Comparison of ENCODE assay signal across 8 cellular contexts in the genomic region with DNA sequence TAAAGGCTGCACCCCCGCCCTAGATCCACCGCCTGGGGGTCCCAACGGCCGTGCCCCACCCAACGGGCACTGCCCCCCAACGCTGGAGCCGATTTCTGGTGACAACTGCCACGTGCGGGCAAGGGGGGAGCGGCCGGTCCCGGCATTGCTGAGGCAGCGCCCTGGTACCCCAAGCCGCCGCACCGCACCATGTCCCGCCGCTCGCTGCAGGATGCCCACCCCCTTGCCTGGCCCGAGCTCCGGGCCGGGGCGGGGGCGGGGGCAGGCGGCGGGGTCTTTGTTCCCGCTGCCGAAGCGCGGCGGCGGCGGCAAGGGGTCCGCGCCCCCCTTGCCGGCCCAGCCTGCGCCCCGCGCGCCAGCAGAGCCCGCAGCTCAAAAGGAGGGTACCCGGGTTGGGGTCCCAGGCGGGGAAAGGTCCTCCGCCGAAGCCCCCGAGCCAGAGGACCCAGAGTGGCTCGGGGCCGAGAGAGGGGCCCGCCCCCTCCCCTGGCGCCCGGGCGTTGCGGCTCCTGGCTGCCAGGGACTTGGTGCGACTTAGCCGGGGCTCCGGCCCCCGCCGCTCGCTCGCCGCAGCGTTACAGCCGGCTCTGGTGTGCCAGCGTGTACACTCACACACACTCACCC. TPM values are rescaled to one million over a fixed set of nuclear protein-coding genes. Genes with fewer than 3 reads are reported as not detected.
DNase-seq lines count a peak whose midpoint lies in the region; ATAC-seq and TF ChIP-seq lines count a peak whose summit lies in the region.

No MANE protein-coding gene starts in this region.

- H3K36me3 ChIP-seq in body of pancreas (replicated peaks in 1 of 2; ENCODE audit: insufficient read depth in 1 of 2, low read depth in 2 of 2) (no peaks in the 10 kb centered on the region), lung (ENCODE audit: control insufficient read depth in 2 of 2, insufficient read depth in 2 of 2, low read length in 2 of 2) (no peaks in the 10 kb centered on the region), aorta (ENCODE audit: control insufficient read depth in 1 of 2, insufficient read depth in 2 of 2, low read length in 1 of 2) (no peaks in the 10 kb centered on the region)

- TF ChIP-seq CTCF in GM12875 (IDR thresholded peaks at IDR 0.05; ENCODE audit: borderline replicate concordance, insufficient read depth, low read depth, low read length) (no peak), body of pancreas (IDR thresholded peaks at IDR 0.05) (no peak), lung (IDR thresholded peaks at IDR 0.05; ENCODE audit: control extremely low read depth, extremely low read depth) (no peak)

- H3K4me3 ChIP-seq in GM12875 (ENCODE audit: low read depth, low read length) (peak overlapping the region; percentile 98), body of pancreas (peak overlapping the region; percentile 51 to 70), lung (peak overlapping the region; percentile 75), aorta (ENCODE audit: low read length in 2 of 2) (peak overlapping the region; percentile 52 to 68)

- H3K9me3 ChIP-seq in body of pancreas (no peaks in the 10 kb centered on the region), lung (ENCODE audit: control insufficient read depth in 2 of 2, insufficient read depth in 1 of 2, low read length in 1 of 2) (no peaks in the 10 kb centered on the region), aorta (ENCODE audit: control insufficient read depth, low read length) (no peaks in the 10 kb centered on the region)

- H3K27ac ChIP-seq in body of pancreas (peak overlapping the region in 2 of 4 donors; percentile 18 to 20), lung (ENCODE audit: low read depth in 1 of 2, low read length in 1 of 2) (peak overlapping the region in 1 of 2 donors; percentile 47), aorta (ENCODE audit: low read depth in 1 of 2, low read length in 2 of 2) (no peak overlapping the region)

- no peak for TF ChIP-seq POLR2A in body of pancreas (IDR thresholded peaks at IDR 0.05)

- H3K27me3 ChIP-seq in body of pancreas = no peaks in the 10 kb centered on the region
- H3K27me3 ChIP-seq in lung (ENCODE audit: control insufficient read depth, insufficient read depth) = no peaks in the 10 kb centered on the region
- H3K27me3 ChIP-seq in aorta (ENCODE audit: control insufficient read depth in 1 of 2, insufficient read depth in 2 of 2, low read length in 1 of 2) = no peaks in the 10 kb centered on the region

- DNase-seq in body of pancreas (no peak), lung (ENCODE audit: low spot score) (no peak), aorta (no peak)

- WGBS in body of pancreas, 2 donors = 1% methylated on average over 30 of the region's 64 CpGs; no CpG with 5 or more reads in 1 of the 2 donors
- WGBS in lung, 2 donors = 1% methylated on average over 36 to 64 of the region's 64 CpGs
- 1% methylated on average over 44 to 64 of the region's 64 CpGs for WGBS in aorta, 2 donors

- ATAC-seq in HG03520 (IDR thresholded peaks at IDR 0.05; ENCODE audit: unreplicated experiment) (peak; percentile 7), body of pancreas (no peak), lung (ENCODE audit: insufficient read depth, low FRiP score) (no peak), aorta (ENCODE audit: low FRiP score) (no peak), HG02852 (IDR thresholded peaks at IDR 0.05; ENCODE audit: unreplicated experiment) (no peak), GM18873 (IDR thresholded peaks at IDR 0.05; ENCODE audit: low FRiP score, unreplicated experiment) (no peak), GM19397 (IDR thresholded peaks at IDR 0.05; ENCODE audit: unreplicated experiment) (no peak)

- H3K4me1 ChIP-seq in body of pancreas (peaks cover 21% of the 10 kb centered on the region), lung (ENCODE audit: control insufficient read depth in 2 of 2, insufficient read depth in 2 of 2, low read length in 2 of 2) (no peaks in the 10 kb centered on the region), aorta (ENCODE audit: control insufficient read depth in 1 of 2, insufficient read depth in 2 of 2, low read length in 2 of 2) (no peaks in the 10 kb centered on the region)

- intact Hi-C loops in body of pancreas (cut with DNase I) = no loop called here
- intact Hi-C loops in aorta (cut with DNase I) = no loop called here

RNA-seq across cellular contexts. Expression of gene SEMA7A, which starts 0.7 kb away (rescaled TPM):
- under 1 TPM; 0.33 to 0.52 TPM for total RNA-seq in body of pancreas
- 10 to 100 TPM in 1 of 2 donors, 1 to 10 TPM in 1; 7.1 to 15.0 TPM for total RNA-seq in lung
- polyA plus RNA-seq in lung = 1 to 10 TPM; 4.2 to 6.6 TPM
- 1 to 10 TPM; 2.3 to 4.1 TPM for total RNA-seq in aorta
- polyA plus RNA-seq in aorta = 1 to 10 TPM in 1 of 2 donors, under 1 TPM in 1; 0.54 to 1.8 TPM

RNA-seq across cellular contexts. Expression of gene UBL7, which starts 27.9 kb away (rescaled TPM):
- 10 to 100 TPM; 25.7 to 47.2 TPM for total RNA-seq in body of pancreas
- 10 to 100 TPM; 38.1 to 48.0 TPM for total RNA-seq in lung
- polyA plus RNA-seq in lung = 10 to 100 TPM; 31.8 to 42.6 TPM
- 10 to 100 TPM; 25.1 to 27.0 TPM for total RNA-seq in aorta
- polyA plus RNA-seq in aorta = 10 to 100 TPM; 28.9 to 45.3 TPM
